ENCODE assay signal across 8 cellular contexts in genomic region chr7:6435486-6436384, GRCh38. TPM values are rescaled to one million over a fixed set of nuclear protein-coding genes. Genes with fewer than 3 reads are reported as not detected.
A peak's percentile ranks its signal among the peaks of the same experiment; 100 is the strongest.
DNase-seq lines count a peak whose midpoint lies in the region; ATAC-seq and TF ChIP-seq lines count a peak whose summit lies in the region.

No MANE protein-coding gene starts in this region.

- H3K4me1 ChIP-seq in adipocyte (ENCODE audit: control insufficient read depth, insufficient read depth, low read length), result no peaks in the 10 kb centered on the region
- peaks cover 0 to 76% (median 40%) of the 10 kb centered on the region in 9 donors for H3K4me1 ChIP-seq in heart right ventricle
- H3K4me1 ChIP-seq in vagina, result peaks cover 25% of the 10 kb centered on the region

- WGBS in heart right ventricle, 2 donors, result 37 to 40% methylated on average over 27 of the region's 27 CpGs

- no peaks in the 10 kb centered on the region for H3K27me3 ChIP-seq in adipocyte (replicated peaks; ENCODE audit: control insufficient read depth, insufficient read depth, low read length)
- H3K27me3 ChIP-seq in heart right ventricle, result no peaks in the 10 kb centered on the region
- H3K27me3 ChIP-seq in vagina, result no peaks in the 10 kb centered on the region

- peaks cover 29% of the 10 kb centered on the region for H3K36me3 ChIP-seq in adipocyte (ENCODE audit: control insufficient read depth, insufficient read depth, low read length, severe bottlenecking)
- H3K36me3 ChIP-seq in heart right ventricle, result peaks cover 0 to 40% (median 0%) of the 10 kb centered on the region in 9 donors
- H3K36me3 ChIP-seq in vagina, result peaks cover 0 to 28% of the 10 kb centered on the region in 2 donors

- H3K27ac ChIP-seq in heart right ventricle (peak overlapping the region; percentile 18 to 86 (median 50)), vagina (peak overlapping the region; percentile 18)

- POLR2A ChIA-PET in HEK293T (lab: Yijun Ruan, JAX), result interaction anchor here (2.8 kb wide), 1 partner anchor 12 kb away, joined by 10 read pairs; the partner anchor contains the start of gene DAGLB

- TF ChIP-seq POLR2A in vagina (IDR thresholded peaks at IDR 0.05), result no peak

- H3K9me3 ChIP-seq in adipocyte (ENCODE audit: control insufficient read depth, low read length) (no peaks in the 10 kb centered on the region), heart right ventricle (no peaks in the 10 kb centered on the region), vagina (no peaks in the 10 kb centered on the region)

- CTCF ChIA-PET in HEK293T (lab: Yijun Ruan, JAX), result interaction anchor here (0.5 to 0.6 kb wide), 2 partner anchors 37 to 796 kb away, joined by 3 to 4 read pairs; no protein-coding TSS in a partner anchor

- peak overlapping the region; percentile 60 for H3K9ac ChIP-seq in adipocyte (ENCODE audit: low read length)

- H3K4me3 ChIP-seq in adipocyte (ENCODE audit: low read length), result no peak overlapping the region
- peak overlapping the region in 6 of 10 donors; percentile 18 to 37 (median 24) for H3K4me3 ChIP-seq in heart right ventricle
- no peak overlapping the region for H3K4me3 ChIP-seq in vagina

- TF ChIP-seq CTCF in heart right ventricle (IDR thresholded peaks at IDR 0.05), result peak; percentile 93 to 99 (median 98)
- peak; percentile 82 to 88 (median 86) for TF ChIP-seq CTCF in vagina (IDR thresholded peaks at IDR 0.05)

- peak; percentile 64 to 89 (median 84) for ATAC-seq in heart right ventricle

- DNase-seq in GDM1 (lab: John Stamatoyannopoulos, UW) (peak; percentile 71), HEK293T (ENCODE audit: extremely low spot score) (peak; percentile 88), NCI-H128 (lab: John Stamatoyannopoulos, UW; ENCODE audit: unreplicated experiment) (peak; percentile 37), T-helper 1 cell (peak; percentile 65 to 86 (median 80)), adipocyte (ENCODE audit: low read depth) (peak; percentile 94), heart right ventricle (peak; percentile 81 to 85), putamen (ENCODE audit: low spot score) (peak; percentile 86), vagina (ENCODE audit: extremely low spot score in 2 of 2) (no peak)

- intact Hi-C loops in heart right ventricle (cut with DNase I) (loop anchor here in 9 of 10 donors (5.0 to 10.0 kb wide), 5 partner anchors 48 to 581 kb away; partner anchors contain the start of genes AIMP2 (in 2 of the 9) and PMS2 (in 2 of the 9)), vagina (cut with DNase I) (no loop called here)

TF ChIP-seq in HEK293T, 16 proteins besides CTCF, POLR2A, EP300 and RAD21:
- TF ChIP-seq BHLHE40 (IDR thresholded peaks at IDR 0.05; ENCODE audit: borderline replicate concordance) (no peak), FOXA1 (IDR thresholded peaks at IDR 0.05) (no peak), FOXM1 (IDR thresholded peaks at IDR 0.05; ENCODE audit: borderline replicate concordance) (no peak), SP1 (IDR thresholded peaks at IDR 0.05) (no peak), LEF1 (IDR thresholded peaks at IDR 0.05; ENCODE audit: borderline replicate concordance) (no peak), L3MBTL2 (conservative IDR thresholded peaks at IDR 0.05) (no peak), NFRKB (IDR thresholded peaks at IDR 0.05) (no peak), ELF4 (IDR thresholded peaks at IDR 0.05) (no peak), HDGF (IDR thresholded peaks at IDR 0.05; ENCODE audit: borderline replicate concordance) (no peak), ARNT (IDR thresholded peaks at IDR 0.05) (no peak), PKNOX1 (IDR thresholded peaks at IDR 0.05) (no peak), CTBP1 (IDR thresholded peaks at IDR 0.05; ENCODE audit: borderline replicate concordance) (no peak), SUZ12 (IDR thresholded peaks at IDR 0.05) (no peak)

RNA-seq across cellular contexts. Expression of gene DAGLB, which starts 12.0 kb away (rescaled TPM):
- 10 to 100 TPM in 1 of 10 donors, 1 to 10 TPM in 9; 4.8 to 10.5 (median 5.7) TPM for total RNA-seq in heart right ventricle
- polyA plus RNA-seq in heart right ventricle, result 10 to 100 TPM in 1 of 2 donors, 1 to 10 TPM in 1; 7.3 to 12.9 TPM
- total RNA-seq in vagina, result 22.1 TPM

RNA-seq across cellular contexts. Expression of gene KDELR2, which starts 48.2 kb away (rescaled TPM):
- total RNA-seq in heart right ventricle (10 to 100 TPM; 38.8 to 78.4 (median 46.6) TPM), vagina (68.8 TPM)
- polyA plus RNA-seq in heart right ventricle, result 10 to 100 TPM; 29.3 to 92.4 TPM

Comparison
In these comparisons a context has a peak if more than half of its experiments do, and no peak if none do; other contexts are left out.
1. DNase-seq: peak in GDM1 (single experiment), HEK293T (single experiment), NCI-H128 (single experiment), T-helper 1 cell (5 of 5), adipocyte (single experiment), heart right ventricle (2 of 2) and putamen (single experiment); none in vagina (0 of 2).
2. H3K4me3 ChIP-seq: peak in heart right ventricle (6 of 10); none in adipocyte (single experiment) and vagina (0 of 2).